ENCODE assay signal across 1 cellular context in genomic region chr16:11612110-11612981, GRCh38.
TF ChIP-seq lines count a peak whose summit lies in the region.

No MANE protein-coding gene starts in this region.

TF ChIP-seq in HepG2, 621 proteins besides CTCF, POLR2A, EP300 and RAD21 (continued from another document and continues in another):
- no peak for TF ChIP-seq ZHX2 (IDR thresholded peaks at IDR 0.05; ENCODE audit: low read depth)
- TF ChIP-seq ZHX2 (CRISPR knock-in tag; IDR thresholded peaks at IDR 0.05; ENCODE audit: borderline replicate concordance): peak; percentile 95
- no peak for TF ChIP-seq ATRX (CRISPR knock-in tag; IDR thresholded peaks at IDR 0.05; ENCODE audit: borderline replicate concordance)
- TF ChIP-seq NR2F6 (IDR thresholded peaks at IDR 0.05): peak; percentile 86
- TF ChIP-seq NR2F6 (CRISPR knock-in tag; IDR thresholded peaks at IDR 0.05): peak; percentile 96
- 0 out of 2 replicates have a peak, but pooled peaks have one; percentile 81 for TF ChIP-seq ZBTB1 (CRISPR knock-in tag; IDR thresholded peaks at IDR 0.05; ENCODE audit: borderline replicate concordance)
- TF ChIP-seq ZNF672 (CRISPR knock-in tag; IDR thresholded peaks at IDR 0.05): no peak
- TF ChIP-seq CEBPG (CRISPR knock-in tag; IDR thresholded peaks at IDR 0.05): peak; percentile 96
- TF ChIP-seq ZBTB42 (CRISPR knock-in tag; IDR thresholded peaks at IDR 0.05): peak; percentile 83; the same call in 1 of the 2 replicates
- TF ChIP-seq FOXK2 (IDR thresholded peaks at IDR 0.05): no peak
- peak; percentile 62 for TF ChIP-seq CBX1 (IDR thresholded peaks at IDR 0.05; ENCODE audit: low read depth)
- TF ChIP-seq ELF1 (CRISPR knock-in tag; IDR thresholded peaks at IDR 0.05): peak; percentile 89
- TF ChIP-seq ZNF614 (CRISPR knock-in tag; IDR thresholded peaks at IDR 0.05; ENCODE audit: borderline replicate concordance): peak; percentile 96; the same call in 1 of the 2 replicates
- no peak for TF ChIP-seq ZNF775 (CRISPR knock-in tag; IDR thresholded peaks at IDR 0.05; ENCODE audit: borderline replicate concordance)
- 0 out of 2 replicates have a peak, but pooled peaks have one; percentile 33 for TF ChIP-seq ZNF143 (CRISPR knock-in tag; IDR thresholded peaks at IDR 0.05)
- TF ChIP-seq ZBTB44 (CRISPR knock-in tag; IDR thresholded peaks at IDR 0.05): peak; percentile 47; the same call in 1 of the 2 replicates
- peak; percentile 99 for TF ChIP-seq MAX (IDR thresholded peaks at IDR 0.05)
- TF ChIP-seq KLF12 (CRISPR knock-in tag; IDR thresholded peaks at IDR 0.05; ENCODE audit: borderline replicate concordance): 0 out of 2 replicates have a peak, but pooled peaks have one; percentile 76
- TF ChIP-seq SNRNP70 (IDR thresholded peaks at IDR 0.05; ENCODE audit: low read depth, low read length): no peak
- TF ChIP-seq BCL3 (CRISPR knock-in tag; IDR thresholded peaks at IDR 0.05): peak; percentile 57; the same call in 1 of the 2 replicates
- TF ChIP-seq ZNF331 (CRISPR knock-in tag; IDR thresholded peaks at IDR 0.05): peak; percentile 97
- TF ChIP-seq HNRNPH1 (optimal IDR thresholded peaks at IDR 0.05; ENCODE audit: low read depth, low read length): no peak
- no peak for TF ChIP-seq FOXM1 (CRISPR knock-in tag; IDR thresholded peaks at IDR 0.05)
- no peak for TF ChIP-seq ZC3H4 (CRISPR knock-in tag; IDR thresholded peaks at IDR 0.05; ENCODE audit: borderline replicate concordance)
- peak; percentile 98 for TF ChIP-seq ZNF580 (CRISPR knock-in tag; IDR thresholded peaks at IDR 0.05; ENCODE audit: borderline replicate concordance, low read depth)
- peak; percentile 71; the same call in 1 of the 2 replicates for TF ChIP-seq ZNF558 (CRISPR knock-in tag; IDR thresholded peaks at IDR 0.05; ENCODE audit: borderline replicate concordance)
- TF ChIP-seq PTBP1 (IDR thresholded peaks at IDR 0.05; ENCODE audit: low read depth, low read length, poor library complexity, severe bottlenecking): peak; percentile 44
- TF ChIP-seq ZNF7 (CRISPR knock-in tag; IDR thresholded peaks at IDR 0.05): peak; percentile 10; the same call in 1 of the 2 replicates
- TF ChIP-seq PCBP1 (IDR thresholded peaks at IDR 0.05; ENCODE audit: borderline replicate concordance, low read depth, low read length): peak; percentile 91; the same call in 1 of the 2 replicates
- TF ChIP-seq ZNF296 (CRISPR knock-in tag; conservative IDR thresholded peaks at IDR 0.05): peak; percentile 96
- peak; percentile 99 for TF ChIP-seq NFKB2 (CRISPR knock-in tag; IDR thresholded peaks at IDR 0.05; ENCODE audit: borderline replicate concordance)
- TF ChIP-seq MED8 (CRISPR knock-in tag; IDR thresholded peaks at IDR 0.05; ENCODE audit: insufficient replicate concordance): no peak
- TF ChIP-seq TFE3 (CRISPR knock-in tag; IDR thresholded peaks at IDR 0.05): peak; percentile 98
- 0 out of 2 replicates have a peak, but pooled peaks have one; percentile 69 for TF ChIP-seq ZNF10 (CRISPR knock-in tag; IDR thresholded peaks at IDR 0.05; ENCODE audit: borderline replicate concordance, low read depth)
- TF ChIP-seq ZNF101 (CRISPR knock-in tag; IDR thresholded peaks at IDR 0.05; ENCODE audit: borderline replicate concordance, low read depth): 0 out of 2 replicates have a peak, but pooled peaks have one; percentile 55
- no peak for TF ChIP-seq SYNCRIP (IDR thresholded peaks at IDR 0.05; ENCODE audit: insufficient read depth, low read depth, low read length)
- peak; percentile 92 for TF ChIP-seq KDM2A (CRISPR knock-in tag; IDR thresholded peaks at IDR 0.05; ENCODE audit: borderline replicate concordance, low read depth)
- TF ChIP-seq ZFP91 (CRISPR knock-in tag; IDR thresholded peaks at IDR 0.05; ENCODE audit: borderline replicate concordance): peak; percentile 84
- 0 out of 2 replicates have a peak, but pooled peaks have one; percentile 37 for TF ChIP-seq LRRFIP1 (CRISPR knock-in tag; conservative IDR thresholded peaks at IDR 0.05)
- TF ChIP-seq CHCHD3 (CRISPR knock-in tag; IDR thresholded peaks at IDR 0.05): peak; percentile 42; the same call in 1 of the 2 replicates
- peak; percentile 9 for TF ChIP-seq TBL1XR1 (IDR thresholded peaks at IDR 0.05; ENCODE audit: borderline replicate concordance, low read length, partially characterized antibody)
- peak; percentile 88; the same call in 1 of the 2 replicates for TF ChIP-seq ZNF251 (CRISPR knock-in tag; IDR thresholded peaks at IDR 0.05)
- no peak for TF ChIP-seq RAD51 (IDR thresholded peaks at IDR 0.05; ENCODE audit: borderline replicate concordance)
- TF ChIP-seq ESRRA (CRISPR knock-in tag; IDR thresholded peaks at IDR 0.05; ENCODE audit: low read depth): peak; percentile 82
